8 cellular contexts compared by ENCODE assay signal in the genomic region with DNA sequence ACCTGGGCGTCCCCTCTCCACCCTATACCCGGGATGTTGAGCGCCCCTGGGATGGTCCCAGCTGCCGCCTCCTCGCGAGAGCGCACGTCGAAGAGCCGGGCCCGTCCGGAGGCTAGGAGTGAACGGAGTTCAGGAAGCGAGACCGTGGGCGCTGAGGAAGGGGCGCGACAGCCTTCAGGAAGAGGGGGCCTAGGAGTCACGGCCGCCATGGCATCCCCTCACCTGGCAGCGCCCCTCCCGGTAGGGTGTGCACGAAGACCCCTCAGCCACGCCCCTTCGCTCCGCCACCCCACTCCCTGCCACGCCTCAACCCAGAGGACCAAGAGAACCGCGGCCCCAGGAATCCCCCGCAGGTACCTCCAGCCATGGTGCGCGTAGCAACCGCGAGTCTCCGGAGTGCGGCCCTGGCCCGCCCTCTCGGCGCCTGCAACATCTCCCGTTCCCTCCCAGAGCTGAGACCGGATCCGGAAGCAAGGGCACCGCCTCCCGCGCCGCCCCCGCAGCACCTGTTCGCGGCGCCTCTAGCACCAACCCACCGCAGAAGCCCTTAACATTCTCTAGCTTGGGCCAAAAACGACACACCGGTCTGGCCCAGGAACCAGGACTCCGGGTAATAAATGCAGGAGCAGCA. TPM values are rescaled to one million over a fixed set of nuclear protein-coding genes. Genes with fewer than 3 reads are reported as not detected.
DNase-seq lines count a peak whose midpoint lies in the region; ATAC-seq, FAIRE-seq and TF ChIP-seq lines count a peak whose summit lies in the region.

A gene with protein sequence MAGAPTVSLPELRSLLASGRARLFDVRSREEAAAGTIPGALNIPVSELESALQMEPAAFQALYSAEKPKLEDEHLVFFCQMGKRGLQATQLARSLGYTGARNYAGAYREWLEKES (minus strand): TSS at position 442 of the 631 bp plus-strand sequence. CDS start 75 bp downstream, at position 367.

- no peaks in the 10 kb centered on the region for H3K27me3 ChIP-seq in endothelial cell of umbilical vein (ENCODE audit: control insufficient read depth in 2 of 2, insufficient read depth in 2 of 2, low read length in 2 of 2)

- peak within 1 kb of the TSS; percentile 53 for H3K4me2 ChIP-seq in endothelial cell of umbilical vein (ENCODE audit: insufficient read depth, low read length)

- peaks cover 12 to 29% of the 10 kb centered on the region in 2 experiments for H3K36me3 ChIP-seq in endothelial cell of umbilical vein (ENCODE audit: control insufficient read depth in 2 of 2, extremely low read depth in 1 of 2, insufficient read depth in 2 of 2, low read length in 2 of 2)

- H3K4me1 ChIP-seq in endothelial cell of umbilical vein (ENCODE audit: control insufficient read depth, extremely low read depth, insufficient read depth, low read length) = peaks cover 2% of the 10 kb centered on the region

- TF ChIP-seq CTCF in endothelial cell of umbilical vein (IDR thresholded peaks at IDR 0.05; ENCODE audit: extremely low read depth in 1 of 2, insufficient read depth in 1 of 2, low read depth in 1 of 2, low read length in 2 of 2) = no peak

- H3K9ac ChIP-seq in endothelial cell of umbilical vein (replicated peaks; ENCODE audit: extremely low read depth, insufficient read depth, low read length) = peak within 1 kb of the TSS; percentile 51

- DNase-seq in NCI-H226 (peak; percentile 67), endothelial cell of umbilical vein (ENCODE audit: low read depth, low spot score) (no peak), H54 (ENCODE audit: insufficient read length, low spot score) (no peak)
- DNase-seq in activated CD8-positive, alpha-beta memory T cell treated with anti-CD3 and anti-CD28 coated beads for 48 hours (ENCODE audit: low read depth in 2 of 3, low spot score in 2 of 3) = peak; percentile 61 to 74 (median 70)
- DNase-seq in naive thymus-derived CD8-positive, alpha-beta T cell = peak; percentile 77 to 91 (median 88)
- peak; percentile 67 to 90 for DNase-seq in stimulated activated effector memory CD8-positive, alpha-beta T cell treated with anti-CD3 and anti-CD28 coated beads, Interleukin-12 subunit alpha, Interleukin-12 subunit beta, amount 100 ng/mL, for 72 hours (ENCODE audit: low spot score in 2 of 2)

- H3K79me2 ChIP-seq in endothelial cell of umbilical vein (ENCODE audit: control insufficient read depth, insufficient read depth, low read length) = no peaks in the 10 kb centered on the region

- no peaks in the 10 kb centered on the region for H3K9me3 Mint-ChIP-seq in naive thymus-derived CD8-positive, alpha-beta T cell
- H3K9me3 Mint-ChIP-seq in stimulated activated effector memory CD8-positive, alpha-beta T cell treated with anti-CD3 and anti-CD28 coated beads, Interleukin-12 subunit alpha, Interleukin-12 subunit beta, amount 100 ng/mL, for 72 hours = no peaks in the 10 kb centered on the region

- no peaks in the 10 kb centered on the region for H4K20me1 ChIP-seq in endothelial cell of umbilical vein (replicated peaks; ENCODE audit: control insufficient read depth, extremely low read depth, insufficient read depth, low read length)

- H3K27ac Mint-ChIP-seq in naive thymus-derived CD8-positive, alpha-beta T cell = peak within 1 kb of the TSS; percentile 87 to 98 (median 96)
- H3K27ac Mint-ChIP-seq in stimulated activated effector memory CD8-positive, alpha-beta T cell treated with anti-CD3 and anti-CD28 coated beads, Interleukin-12 subunit alpha, Interleukin-12 subunit beta, amount 100 ng/mL, for 72 hours = peak within 1 kb of the TSS; percentile 92

- H2AFZ ChIP-seq in endothelial cell of umbilical vein (ENCODE audit: low read depth, low read length) = peak within 1 kb of the TSS; percentile 70

- peaks cover 4 to 46% (median 18%) of the 10 kb centered on the region in 3 donors for H3K36me3 Mint-ChIP-seq in naive thymus-derived CD8-positive, alpha-beta T cell
- peaks cover 66% of the 10 kb centered on the region for H3K36me3 Mint-ChIP-seq in stimulated activated effector memory CD8-positive, alpha-beta T cell treated with anti-CD3 and anti-CD28 coated beads, Interleukin-12 subunit alpha, Interleukin-12 subunit beta, amount 100 ng/mL, for 72 hours

- no peak for TF ChIP-seq POLR2A in endothelial cell of umbilical vein (IDR thresholded peaks at IDR 0.05; ENCODE audit: low read depth, low read length)
- TF ChIP-seq POLR2A in H54 (IDR thresholded peaks at IDR 0.05; ENCODE audit: low read depth, low read length) = no peak

- ATAC-seq in GM18519 (IDR thresholded peaks at IDR 0.05; ENCODE audit: low FRiP score, unreplicated experiment) (peak; percentile 55), HG03025 (IDR thresholded peaks at IDR 0.05; ENCODE audit: low FRiP score, unreplicated experiment) (peak; percentile 72)
- peak; percentile 89 to 91 for ATAC-seq in naive thymus-derived CD8-positive, alpha-beta T cell
- peak; percentile 93 for ATAC-seq in stimulated activated effector memory CD8-positive, alpha-beta T cell treated with anti-CD3 and anti-CD28 coated beads, Interleukin-12 subunit alpha, Interleukin-12 subunit beta, amount 100 ng/mL, for 72 hours

- H3K9me1 ChIP-seq in endothelial cell of umbilical vein (replicated peaks; ENCODE audit: control insufficient read depth, extremely low read depth, insufficient read depth, low read length) = no peaks in the 10 kb centered on the region

- H3K4me1 Mint-ChIP-seq in naive thymus-derived CD8-positive, alpha-beta T cell = peaks cover 19 to 71% (median 47%) of the 10 kb centered on the region in 4 donors
- H3K4me1 Mint-ChIP-seq in stimulated activated effector memory CD8-positive, alpha-beta T cell treated with anti-CD3 and anti-CD28 coated beads, Interleukin-12 subunit alpha, Interleukin-12 subunit beta, amount 100 ng/mL, for 72 hours = peaks cover 51% of the 10 kb centered on the region

- FAIRE-seq in endothelial cell of umbilical vein (lab: Jason Lieb, UNC) (peak; percentile 77), H54 (lab: Jason Lieb, UNC) (no peak)

- no peak within 1 kb of the TSS for H3K27ac ChIP-seq in endothelial cell of umbilical vein (ENCODE audit: insufficient read depth, low read depth, low read length)

- BruUV-seq in endothelial cell of umbilical vein (replicated peaks; lab: Mats Ljungman, UMichigan) = no TSS peak

- dilution Hi-C loops in endothelial cell of umbilical vein (cut with MboI; ENCODE audit: extremely low pct_ligation_motif_present, low sequenced_read_pairs) = no loop called here

- H3K4me3 Mint-ChIP-seq in naive thymus-derived CD8-positive, alpha-beta T cell = peak within 1 kb of the TSS; percentile 89 to 97 (median 94)
- H3K4me3 Mint-ChIP-seq in stimulated activated effector memory CD8-positive, alpha-beta T cell treated with anti-CD3 and anti-CD28 coated beads, Interleukin-12 subunit alpha, Interleukin-12 subunit beta, amount 100 ng/mL, for 72 hours = peak within 1 kb of the TSS; percentile 91

- H3K27me3 Mint-ChIP-seq in naive thymus-derived CD8-positive, alpha-beta T cell = no peaks in the 10 kb centered on the region

- CTCF ChIA-PET in endothelial cell of umbilical vein (lab: Charles Lee) = interaction anchor here (0.6 to 11.0 kb wide), 4 partner anchors 43 to 102 kb away, joined by 3 to 181 read pairs (median 6); no protein-coding TSS in a partner anchor

- no peaks in the 10 kb centered on the region for H3K9me3 ChIP-seq in endothelial cell of umbilical vein (replicated peaks; ENCODE audit: control insufficient read depth, insufficient read depth, low read length)

- H3K4me3 ChIP-seq in endothelial cell of umbilical vein (replicated peaks in 1 of 3; ENCODE audit: insufficient read depth in 1 of 3, low read depth in 1 of 3, low read length in 3 of 3) = peak within 1 kb of the TSS; percentile 46 to 55 (median 50)

- intact Hi-C loops in endothelial cell of umbilical vein (cut with micrococcal nuclease) = no loop called here

- POLR2A ChIA-PET in endothelial cell of umbilical vein (lab: Charles Lee) = no interaction called here
- POLR2A ChIA-PET in naive thymus-derived CD8-positive, alpha-beta T cell (lab: Charles Lee) = interaction anchor here (0.6 to 15.7 kb wide), 18 partner anchors 8 to 244 kb away, joined by 3 to 429 read pairs (median 6); partner anchors contain the start of genes ARHGAP30, DEDD, F11R and KLHDC9

TF ChIP-seq in endothelial cell of umbilical vein, 7 proteins besides CTCF, POLR2A, EP300 and RAD21:
- no peak for TF ChIP-seq MYC (IDR thresholded peaks at IDR 0.05; ENCODE audit: low read depth, low read length)
- TF ChIP-seq EZH2 (IDR thresholded peaks at IDR 0.05; ENCODE audit: borderline replicate concordance, low read depth, low read length, severe bottlenecking) = no peak
- TF ChIP-seq, protein P1, sequence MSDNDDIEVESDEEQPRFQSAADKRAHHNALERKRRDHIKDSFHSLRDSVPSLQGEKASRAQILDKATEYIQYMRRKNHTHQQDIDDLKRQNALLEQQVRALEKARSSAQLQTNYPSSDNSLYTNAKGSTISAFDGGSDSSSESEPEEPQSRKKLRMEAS (IDR thresholded peaks at IDR 0.05; ENCODE audit: insufficient read depth, insufficient read length) = no peak
- peak; percentile 53 for TF ChIP-seq POLR2AphosphoS5 (IDR thresholded peaks at IDR 0.05; ENCODE audit: insufficient read depth, low read depth, low read length)
- no peak for TF ChIP-seq GATA2 (IDR thresholded peaks at IDR 0.05; ENCODE audit: insufficient read depth, insufficient read length, low read depth, low read length)

RNA-seq across cellular contexts. Expression of the gene that starts here (rescaled TPM):
- 8.9 and 12.5 TPM in 2 replicates for total RNA-seq in endothelial cell of umbilical vein
- polyA plus RNA-seq in endothelial cell of umbilical vein = 39.1 and 51.6 TPM in 2 replicates
- 25.6 and 27.3 TPM in 2 replicates for polyA plus RNA-seq in endothelial cell of umbilical vein (2011; cell fraction: cytosol; rRNA removed)
- 12.5 and 14.6 TPM in 2 replicates for polyA plus RNA-seq in endothelial cell of umbilical vein (2011; cell fraction: nucleus; rRNA removed)
- 10.0 and 21.3 TPM in 2 replicates for polyA plus RNA-seq in endothelial cell of umbilical vein (2012)
- polyA minus RNA-seq in endothelial cell of umbilical vein = 4.3 and 5.2 TPM in 2 replicates
- polyA minus RNA-seq in endothelial cell of umbilical vein (2011; cell fraction: cytosol; rRNA and poly(A)+ RNA removed) = not detected
- polyA minus RNA-seq in endothelial cell of umbilical vein (2011; cell fraction: nucleus; rRNA and poly(A)+ RNA removed) = 2.3 and 2.8 TPM in 2 replicates
- 100 to 1,000 TPM; 100 to 108 TPM for total RNA-seq in naive thymus-derived CD8-positive, alpha-beta T cell
- 100 to 1,000 TPM; 342 to 508 (median 412) TPM for polyA plus RNA-seq in naive thymus-derived CD8-positive, alpha-beta T cell

Comparison
In these comparisons a context has a peak if more than half of its experiments do, and no peak if none do; other contexts are left out.
1. RNA of the gene that starts here (polyA plus RNA-seq): 342 to 508 TPM in naive thymus-derived CD8-positive, alpha-beta T cell; 10.0 to 51.6 TPM in endothelial cell of umbilical vein; every median in the first group is over 4 times any median in the second.
2. DNase-seq: peak in NCI-H226 (single experiment), activated CD8-positive, alpha-beta memory T cell treated with anti-CD3 and anti-CD28 coated beads for 48 hours (3 of 3), naive thymus-derived CD8-positive, alpha-beta T cell (10 of 10) and stimulated activated effector memory CD8-positive, alpha-beta T cell treated with anti-CD3 and anti-CD28 coated beads, Interleukin-12 subunit alpha, Interleukin-12 subunit beta, amount 100 ng/mL, for 72 hours (2 of 2); none in endothelial cell of umbilical vein (single experiment) and H54 (single experiment).
3. Peak in every context shown above with its lines, with median percentiles within 50 percentile points of each other: ATAC-seq.